Comparison of ENCODE assay signal across 3 cellular contexts in the genomic region with DNA sequence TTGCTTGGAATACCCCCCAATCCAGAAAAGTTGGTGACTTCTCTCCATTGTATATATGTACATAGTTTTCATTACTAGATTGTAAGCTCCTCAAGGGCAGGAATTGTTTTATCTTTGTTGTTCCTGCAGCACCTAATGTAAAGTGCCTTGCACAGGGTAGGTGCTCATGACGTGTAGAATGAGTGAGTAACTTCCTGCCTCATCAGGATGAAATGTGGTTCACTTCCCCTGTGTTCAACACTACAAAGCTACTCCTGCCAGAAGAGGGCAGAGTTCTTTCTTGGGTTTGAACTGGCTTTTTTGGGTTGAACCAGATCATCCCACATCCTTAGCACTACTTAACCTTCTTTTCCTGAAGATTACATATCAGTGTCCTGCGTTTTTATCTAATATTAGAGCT.
TF ChIP-seq lines count a peak whose summit lies in the region.

No MANE protein-coding gene starts in this region.

TF ChIP-seq in SK-N-SH, 30 proteins besides CTCF, POLR2A, EP300 and RAD21:
- TF ChIP-seq NRF1 (IDR thresholded peaks at IDR 0.05; ENCODE audit: low read depth, low read length) (no peak), FOXJ3 (CRISPR knock-in tag; IDR thresholded peaks at IDR 0.05) (no peak), MXI1 (IDR thresholded peaks at IDR 0.05; ENCODE audit: low read depth, low read length) (no peak), SIN3A (IDR thresholded peaks at IDR 0.05; ENCODE audit: borderline replicate concordance, low read depth, low read length) (no peak), NFIC (IDR thresholded peaks at IDR 0.05; ENCODE audit: borderline replicate concordance) (no peak), TAF1 (IDR thresholded peaks at IDR 0.05; ENCODE audit: borderline replicate concordance, low read depth, low read length) (no peak), FOXM1 (IDR thresholded peaks at IDR 0.05; ENCODE audit: low read depth) (no peak), RCOR1 (IDR thresholded peaks at IDR 0.05; ENCODE audit: low read length) (no peak), EZH2phosphoT487 (IDR thresholded peaks at IDR 0.05; ENCODE audit: borderline replicate concordance, low read depth) (no peak), YY1 (IDR thresholded peaks at IDR 0.05; ENCODE audit: low read depth) (no peak), TCF12 (IDR thresholded peaks at IDR 0.05) (no peak), RXRA (IDR thresholded peaks at IDR 0.05; ENCODE audit: borderline replicate concordance, low read depth) (no peak), GATA2 (CRISPR knock-in tag; IDR thresholded peaks at IDR 0.05) (no peak), POLR2AphosphoS5 (IDR thresholded peaks at IDR 0.05; ENCODE audit: low read depth, low read length) (no peak), TEAD4 (IDR thresholded peaks at IDR 0.05; ENCODE audit: borderline replicate concordance, insufficient read depth) (no peak)
- TF ChIP-seq, protein P1, sequence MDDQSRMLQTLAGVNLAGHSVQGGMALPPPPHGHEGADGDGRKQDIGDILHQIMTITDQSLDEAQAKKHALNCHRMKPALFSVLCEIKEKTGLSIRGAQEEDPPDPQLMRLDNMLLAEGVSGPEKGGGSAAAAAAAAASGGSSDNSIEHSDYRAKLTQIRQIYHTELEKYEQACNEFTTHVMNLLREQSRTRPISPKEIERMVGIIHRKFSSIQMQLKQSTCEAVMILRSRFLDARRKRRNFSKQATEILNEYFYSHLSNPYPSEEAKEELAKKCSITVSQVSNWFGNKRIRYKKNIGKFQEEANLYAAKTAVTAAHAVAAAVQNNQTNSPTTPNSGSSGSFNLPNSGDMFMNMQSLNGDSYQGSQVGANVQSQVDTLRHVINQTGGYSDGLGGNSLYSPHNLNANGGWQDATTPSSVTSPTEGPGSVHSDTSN (IDR thresholded peaks at IDR 0.05), result no peak
- TF ChIP-seq, protein P2, sequence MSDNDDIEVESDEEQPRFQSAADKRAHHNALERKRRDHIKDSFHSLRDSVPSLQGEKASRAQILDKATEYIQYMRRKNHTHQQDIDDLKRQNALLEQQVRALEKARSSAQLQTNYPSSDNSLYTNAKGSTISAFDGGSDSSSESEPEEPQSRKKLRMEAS (IDR thresholded peaks at IDR 0.05; ENCODE audit: low read depth), result no peak
- TF ChIP-seq, protein P3, sequence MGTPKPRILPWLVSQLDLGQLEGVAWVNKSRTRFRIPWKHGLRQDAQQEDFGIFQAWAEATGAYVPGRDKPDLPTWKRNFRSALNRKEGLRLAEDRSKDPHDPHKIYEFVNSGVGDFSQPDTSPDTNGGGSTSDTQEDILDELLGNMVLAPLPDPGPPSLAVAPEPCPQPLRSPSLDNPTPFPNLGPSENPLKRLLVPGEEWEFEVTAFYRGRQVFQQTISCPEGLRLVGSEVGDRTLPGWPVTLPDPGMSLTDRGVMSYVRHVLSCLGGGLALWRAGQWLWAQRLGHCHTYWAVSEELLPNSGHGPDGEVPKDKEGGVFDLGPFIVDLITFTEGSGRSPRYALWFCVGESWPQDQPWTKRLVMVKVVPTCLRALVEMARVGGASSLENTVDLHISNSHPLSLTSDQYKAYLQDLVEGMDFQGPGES (IDR thresholded peaks at IDR 0.05; ENCODE audit: low read depth, low read length), result no peak
- TF ChIP-seq, protein P4, sequence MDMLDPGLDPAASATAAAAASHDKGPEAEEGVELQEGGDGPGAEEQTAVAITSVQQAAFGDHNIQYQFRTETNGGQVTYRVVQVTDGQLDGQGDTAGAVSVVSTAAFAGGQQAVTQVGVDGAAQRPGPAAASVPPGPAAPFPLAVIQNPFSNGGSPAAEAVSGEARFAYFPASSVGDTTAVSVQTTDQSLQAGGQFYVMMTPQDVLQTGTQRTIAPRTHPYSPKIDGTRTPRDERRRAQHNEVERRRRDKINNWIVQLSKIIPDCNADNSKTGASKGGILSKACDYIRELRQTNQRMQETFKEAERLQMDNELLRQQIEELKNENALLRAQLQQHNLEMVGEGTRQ (IDR thresholded peaks at IDR 0.05; ENCODE audit: borderline replicate concordance, low read depth, low read length), result no peak

TF ChIP-seq in SK-N-SH treated with all-trans-retinoic acid at 6 μM for 48 hours, 23 proteins besides CTCF, POLR2A, EP300 and RAD21:
- TF ChIP-seq, protein P5, sequence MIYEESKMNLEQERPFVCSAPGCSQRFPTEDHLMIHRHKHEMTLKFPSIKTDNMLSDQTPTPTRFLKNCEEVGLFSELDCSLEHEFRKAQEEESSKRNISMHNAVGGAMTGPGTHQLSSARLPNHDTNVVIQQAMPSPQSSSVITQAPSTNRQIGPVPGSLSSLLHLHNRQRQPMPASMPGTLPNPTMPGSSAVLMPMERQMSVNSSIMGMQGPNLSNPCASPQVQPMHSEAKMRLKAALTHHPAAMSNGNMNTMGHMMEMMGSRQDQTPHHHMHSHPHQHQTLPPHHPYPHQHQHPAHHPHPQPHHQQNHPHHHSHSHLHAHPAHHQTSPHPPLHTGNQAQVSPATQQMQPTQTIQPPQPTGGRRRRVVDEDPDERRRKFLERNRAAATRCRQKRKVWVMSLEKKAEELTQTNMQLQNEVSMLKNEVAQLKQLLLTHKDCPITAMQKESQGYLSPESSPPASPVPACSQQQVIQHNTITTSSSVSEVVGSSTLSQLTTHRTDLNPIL (CRISPR knock-in tag; IDR thresholded peaks at IDR 0.05; ENCODE audit: low read depth), result no peak
- TF ChIP-seq ZNF565 (CRISPR knock-in tag; conservative IDR thresholded peaks at IDR 0.05; ENCODE audit: low read depth) (no peak), ESRRG (CRISPR knock-in tag; IDR thresholded peaks at IDR 0.05) (no peak), TCF4 (CRISPR knock-in tag; IDR thresholded peaks at IDR 0.05; ENCODE audit: borderline replicate concordance) (no peak), GLIS3 (CRISPR knock-in tag; IDR thresholded peaks at IDR 0.05) (no peak), TOX (CRISPR knock-in tag; IDR thresholded peaks at IDR 0.05; ENCODE audit: borderline replicate concordance) (no peak), OSR1 (CRISPR knock-in tag; IDR thresholded peaks at IDR 0.05) (no peak), ARNTL (CRISPR knock-in tag; IDR thresholded peaks at IDR 0.05; ENCODE audit: borderline replicate concordance, low read depth) (no peak), ZNF70 (CRISPR knock-in tag; IDR thresholded peaks at IDR 0.05) (no peak), ZC3H10 (CRISPR knock-in tag; IDR thresholded peaks at IDR 0.05) (no peak)
- TF ChIP-seq, protein P6, sequence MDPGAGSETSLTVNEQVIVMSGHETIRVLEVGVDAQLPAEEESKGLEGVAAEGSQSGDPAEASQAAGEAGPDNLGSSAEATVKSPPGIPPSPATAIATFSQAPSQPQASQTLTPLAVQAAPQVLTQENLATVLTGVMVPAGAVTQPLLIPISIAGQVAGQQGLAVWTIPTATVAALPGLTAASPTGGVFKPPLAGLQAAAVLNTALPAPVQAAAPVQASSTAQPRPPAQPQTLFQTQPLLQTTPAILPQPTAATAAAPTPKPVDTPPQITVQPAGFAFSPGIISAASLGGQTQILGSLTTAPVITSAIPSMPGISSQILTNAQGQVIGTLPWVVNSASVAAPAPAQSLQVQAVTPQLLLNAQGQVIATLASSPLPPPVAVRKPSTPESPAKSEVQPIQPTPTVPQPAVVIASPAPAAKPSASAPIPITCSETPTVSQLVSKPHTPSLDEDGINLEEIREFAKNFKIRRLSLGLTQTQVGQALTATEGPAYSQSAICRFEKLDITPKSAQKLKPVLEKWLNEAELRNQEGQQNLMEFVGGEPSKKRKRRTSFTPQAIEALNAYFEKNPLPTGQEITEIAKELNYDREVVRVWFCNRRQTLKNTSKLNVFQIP (CRISPR knock-in tag; IDR thresholded peaks at IDR 0.05; ENCODE audit: borderline replicate concordance, low read depth), result no peak

TF ChIP-seq in HCT116, 20 proteins besides CTCF, POLR2A, EP300 and RAD21:
- TF ChIP-seq SP1 (IDR thresholded peaks at IDR 0.05; ENCODE audit: low read depth) (no peak), SIN3A (IDR thresholded peaks at IDR 0.05; ENCODE audit: low read depth) (no peak), ELF1 (IDR thresholded peaks at IDR 0.05; ENCODE audit: borderline replicate concordance, low read depth) (no peak), EGR1 (IDR thresholded peaks at IDR 0.05; ENCODE audit: low read depth) (no peak), SRF (IDR thresholded peaks at IDR 0.05; ENCODE audit: low read depth) (no peak), YY1 (IDR thresholded peaks at IDR 0.05; ENCODE audit: extremely low read depth, insufficient replicate concordance, low read depth, low read length) (no peak), FOSL1 (IDR thresholded peaks at IDR 0.05; ENCODE audit: low read depth) (no peak)
- TF ChIP-seq, protein P7, sequence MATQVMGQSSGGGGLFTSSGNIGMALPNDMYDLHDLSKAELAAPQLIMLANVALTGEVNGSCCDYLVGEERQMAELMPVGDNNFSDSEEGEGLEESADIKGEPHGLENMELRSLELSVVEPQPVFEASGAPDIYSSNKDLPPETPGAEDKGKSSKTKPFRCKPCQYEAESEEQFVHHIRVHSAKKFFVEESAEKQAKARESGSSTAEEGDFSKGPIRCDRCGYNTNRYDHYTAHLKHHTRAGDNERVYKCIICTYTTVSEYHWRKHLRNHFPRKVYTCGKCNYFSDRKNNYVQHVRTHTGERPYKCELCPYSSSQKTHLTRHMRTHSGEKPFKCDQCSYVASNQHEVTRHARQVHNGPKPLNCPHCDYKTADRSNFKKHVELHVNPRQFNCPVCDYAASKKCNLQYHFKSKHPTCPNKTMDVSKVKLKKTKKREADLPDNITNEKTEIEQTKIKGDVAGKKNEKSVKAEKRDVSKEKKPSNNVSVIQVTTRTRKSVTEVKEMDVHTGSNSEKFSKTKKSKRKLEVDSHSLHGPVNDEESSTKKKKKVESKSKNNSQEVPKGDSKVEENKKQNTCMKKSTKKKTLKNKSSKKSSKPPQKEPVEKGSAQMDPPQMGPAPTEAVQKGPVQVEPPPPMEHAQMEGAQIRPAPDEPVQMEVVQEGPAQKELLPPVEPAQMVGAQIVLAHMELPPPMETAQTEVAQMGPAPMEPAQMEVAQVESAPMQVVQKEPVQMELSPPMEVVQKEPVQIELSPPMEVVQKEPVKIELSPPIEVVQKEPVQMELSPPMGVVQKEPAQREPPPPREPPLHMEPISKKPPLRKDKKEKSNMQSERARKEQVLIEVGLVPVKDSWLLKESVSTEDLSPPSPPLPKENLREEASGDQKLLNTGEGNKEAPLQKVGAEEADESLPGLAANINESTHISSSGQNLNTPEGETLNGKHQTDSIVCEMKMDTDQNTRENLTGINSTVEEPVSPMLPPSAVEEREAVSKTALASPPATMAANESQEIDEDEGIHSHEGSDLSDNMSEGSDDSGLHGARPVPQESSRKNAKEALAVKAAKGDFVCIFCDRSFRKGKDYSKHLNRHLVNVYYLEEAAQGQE (IDR thresholded peaks at IDR 0.05; ENCODE audit: low read depth), result no peak
